Comparison of ENCODE assay signal across 13 cellular contexts in the genomic region with DNA sequence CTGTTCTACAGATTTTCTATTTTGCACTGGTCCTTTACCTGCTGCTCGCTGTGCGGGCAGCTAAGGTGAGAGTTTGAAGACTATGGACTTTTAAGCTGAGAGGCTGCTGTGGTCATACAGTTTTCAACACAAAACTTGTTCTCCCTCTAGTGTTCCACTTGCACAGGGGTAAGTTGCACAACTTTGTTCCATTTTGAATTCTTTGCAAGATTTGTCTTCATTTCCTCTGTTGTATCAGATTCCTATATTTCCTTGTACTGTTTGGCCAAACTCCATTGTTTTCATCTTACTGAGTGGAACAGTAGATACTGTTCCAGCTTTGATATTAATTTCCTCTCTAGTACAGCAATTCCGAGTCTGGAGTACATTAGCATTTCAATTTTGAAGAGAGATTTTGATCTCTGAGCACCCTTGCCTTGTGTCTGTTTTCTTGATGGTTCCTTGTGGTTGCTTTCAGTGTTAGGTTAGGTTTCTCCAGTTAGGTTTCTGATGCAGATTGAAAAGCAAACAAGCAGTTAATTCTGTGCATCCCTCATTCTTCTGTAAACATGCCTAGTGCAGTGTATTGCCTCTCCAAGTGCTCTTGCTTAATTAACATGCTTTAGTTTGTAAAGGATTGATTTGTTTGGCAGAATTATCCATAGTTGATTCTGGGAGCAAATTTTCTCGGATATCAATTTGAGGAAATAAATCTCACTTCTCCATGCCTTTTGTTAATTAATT.
DNase-seq lines count a peak whose midpoint lies in the region; ATAC-seq and TF ChIP-seq lines count a peak whose summit lies in the region.
"Had no signal": no experiment of that assay in that cellular context is flagged by ENCODE, and none has a peak within 500 bp of the region (broad histone marks: within the 10 kb centered on the region; RNA-seq: fewer than 3 reads in every experiment).

No MANE protein-coding gene starts in this region.

- ATAC-seq in HG03097 (IDR thresholded peaks at IDR 0.05; ENCODE audit: low FRiP score, unreplicated experiment), result no peak
- ATAC-seq: mucosa of descending colon had no signal

- no peak overlapping the region for H3K4me3 ChIP-seq in esophagus muscularis mucosa
- H3K4me3 ChIP-seq in liver (ENCODE audit: low read depth in 1 of 3, low read length in 3 of 3), result no peak overlapping the region
- H3K4me3 ChIP-seq: mucosa of descending colon had no signal

- intact Hi-C loops in esophagus muscularis mucosa (cut with DNase I), result loop anchor here (10.0 kb wide), 1 partner anchor 481 kb away; no protein-coding TSS in a partner anchor

- H3K27ac ChIP-seq in esophagus muscularis mucosa (replicated peaks in 1 of 4), result peak overlapping the region in 1 of 4 donors; percentile 21
- H3K27ac ChIP-seq in liver (ENCODE audit: low read depth in 1 of 2, low read length in 2 of 2), result no peak overlapping the region

- peak; percentile 74 to 78 for TF ChIP-seq RAD21 in liver (IDR thresholded peaks at IDR 0.05)

- no peak overlapping the region for H3K27ac Mint-ChIP-seq in type B pancreatic cell
- H3K27ac Mint-ChIP-seq: activated CD4-positive, alpha-beta memory T cell treated with anti-CD3 and anti-CD28 coated beads for 36 hours had no signal

- H3K9me3 ChIP-seq in esophagus muscularis mucosa (no peaks in the 10 kb centered on the region), liver (ENCODE audit: control insufficient read depth in 4 of 4, low read length in 3 of 4) (no peaks in the 10 kb centered on the region)
- H3K9me3 ChIP-seq: mucosa of descending colon had no signal

- H3K4me1 Mint-ChIP-seq in type B pancreatic cell (ENCODE audit: unreplicated experiment), result peaks cover 14% of the 10 kb centered on the region

- H3K4me1 ChIP-seq in esophagus muscularis mucosa, result peaks cover 32 to 47% (median 39%) of the 10 kb centered on the region in 4 donors
- peaks cover 0 to 4% (median 2%) of the 10 kb centered on the region in 4 donors for H3K4me1 ChIP-seq in liver (ENCODE audit: control insufficient read depth in 4 of 4, insufficient read depth in 4 of 4, low read length in 3 of 4)

- DNase-seq in NCI-H345 (lab: John Stamatoyannopoulos, UW) (peak; percentile 3), NCI-H345 treated with DMSO at 0.1 percent for 48 hours (lab: John Stamatoyannopoulos, UW; ENCODE audit: unreplicated experiment) (no peak), esophagus muscularis mucosa (ENCODE audit: extremely low spot score) (no peak), type B pancreatic cell (ENCODE audit: extremely low spot score, unreplicated experiment) (no peak), cerebellum (ENCODE audit: low spot score) (no peak)
- DNase-seq in stimulated activated naive CD4-positive, alpha-beta T cell treated with Interleukin-2 at 50 U/mL for 16 hours (lab: John Stamatoyannopoulos, UW), result no peak
- DNase-seq: activated CD4-positive, alpha-beta memory T cell treated with anti-CD3 and anti-CD28 coated beads for 36 hours; activated gamma-delta T cell treated with Interleukin-2 at 50 U/mL for 16 hours; DMS53; mucosa of descending colon; NCI-H1436 treated with DMSO at 0.1 percent for 48 hours had no signal

- no peaks in the 10 kb centered on the region for H3K36me3 Mint-ChIP-seq in type B pancreatic cell
- H3K36me3 Mint-ChIP-seq: activated CD4-positive, alpha-beta memory T cell treated with anti-CD3 and anti-CD28 coated beads for 36 hours had no signal

- H3K4me3 Mint-ChIP-seq in type B pancreatic cell, result no peak overlapping the region
- H3K4me3 Mint-ChIP-seq: activated CD4-positive, alpha-beta memory T cell treated with anti-CD3 and anti-CD28 coated beads for 36 hours had no signal

- H3K9me3 Mint-ChIP-seq in type B pancreatic cell, result no peaks in the 10 kb centered on the region
- H3K9me3 Mint-ChIP-seq: activated CD4-positive, alpha-beta memory T cell treated with anti-CD3 and anti-CD28 coated beads for 36 hours had no signal

- no peak for TF ChIP-seq EP300 in esophagus muscularis mucosa (IDR thresholded peaks at IDR 0.05)

- no peak overlapping the region for H3K9ac ChIP-seq in liver (ENCODE audit: low read depth in 1 of 2, low read length in 2 of 2)

- 86% methylated on average over 4 of the region's 4 CpGs for WGBS in esophagus muscularis mucosa
- 86% methylated on average over 4 of the region's 4 CpGs for WGBS in liver

- peak in 2 of 3 experiments; percentile 21 to 48 for TF ChIP-seq CTCF in esophagus muscularis mucosa (IDR thresholded peaks at IDR 0.05)
- peak; percentile 38 for TF ChIP-seq CTCF in liver (IDR thresholded peaks at IDR 0.05; ENCODE audit: low read depth, low read length, missing input control)
- peak; percentile 24 for TF ChIP-seq CTCF in type B pancreatic cell (conservative IDR thresholded peaks at IDR 0.05)

- H3K36me3 ChIP-seq in esophagus muscularis mucosa, result no peaks in the 10 kb centered on the region
- H3K36me3 ChIP-seq in liver (ENCODE audit: control insufficient read depth in 4 of 4, insufficient read depth in 3 of 4, low read depth in 1 of 4, low read length in 3 of 4), result no peaks in the 10 kb centered on the region

- H3K27me3 Mint-ChIP-seq in type B pancreatic cell, result no peaks in the 10 kb centered on the region
- H3K27me3 Mint-ChIP-seq: activated CD4-positive, alpha-beta memory T cell treated with anti-CD3 and anti-CD28 coated beads for 36 hours had no signal

- TF ChIP-seq POLR2A in esophagus muscularis mucosa (IDR thresholded peaks at IDR 0.05; ENCODE audit: low read depth), result no peak

- no peaks in the 10 kb centered on the region for H3K27me3 ChIP-seq in esophagus muscularis mucosa
- H3K27me3 ChIP-seq in liver (ENCODE audit: control insufficient read depth in 4 of 4, insufficient read depth in 4 of 4, low read length in 3 of 4), result no peaks in the 10 kb centered on the region

TF ChIP-seq in liver, 16 proteins besides CTCF, POLR2A, EP300 and RAD21:
- TF ChIP-seq HNF4A (conservative IDR thresholded peaks at IDR 0.05) (peak; percentile 25 to 56), YY1 (IDR thresholded peaks at IDR 0.05) (peak; percentile 29), RXRA (IDR thresholded peaks at IDR 0.05) (peak; percentile 10 to 12), SP1 (IDR thresholded peaks at IDR 0.05) (peak; percentile 13)
- TF ChIP-seq, protein P1, sequence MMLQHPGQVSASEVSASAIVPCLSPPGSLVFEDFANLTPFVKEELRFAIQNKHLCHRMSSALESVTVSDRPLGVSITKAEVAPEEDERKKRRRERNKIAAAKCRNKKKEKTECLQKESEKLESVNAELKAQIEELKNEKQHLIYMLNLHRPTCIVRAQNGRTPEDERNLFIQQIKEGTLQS (IDR thresholded peaks at IDR 0.05), result no peak
